In genomic region chr3:130507746-130508145, GRCh38 we compare ENCODE assay signal across 2 cellular contexts.
TF ChIP-seq lines count a peak whose summit lies in the region.

No MANE protein-coding gene starts in this region.

TF ChIP-seq in IMR-90, 13 proteins besides CTCF, POLR2A, EP300 and RAD21:
- TF ChIP-seq MAFK (IDR thresholded peaks at IDR 0.05; ENCODE audit: low read depth, low read length): 0 out of 2 replicates have a peak, but pooled peaks have one; percentile 52
- TF ChIP-seq CHD1 (IDR thresholded peaks at IDR 0.05; ENCODE audit: low read depth, low read length): no peak

TF ChIP-seq in K562, 482 proteins besides CTCF, POLR2A, EP300 and RAD21:
- TF ChIP-seq C11orf30 (IDR thresholded peaks at IDR 0.05; ENCODE audit: low read depth) (peak; percentile 23; the same call in 1 of the 2 replicates), ZNF316 (IDR thresholded peaks at IDR 0.05) (peak; percentile 43; the same call in 1 of the 2 replicates), RUNX1 (IDR thresholded peaks at IDR 0.05; ENCODE audit: low read depth) (no peak), THAP7 (CRISPR knock-in tag; IDR thresholded peaks at IDR 0.05) (no peak), PKNOX1 (IDR thresholded peaks at IDR 0.05) (no peak)
